ENCODE assay signal across 18 cellular contexts in the genomic region with DNA sequence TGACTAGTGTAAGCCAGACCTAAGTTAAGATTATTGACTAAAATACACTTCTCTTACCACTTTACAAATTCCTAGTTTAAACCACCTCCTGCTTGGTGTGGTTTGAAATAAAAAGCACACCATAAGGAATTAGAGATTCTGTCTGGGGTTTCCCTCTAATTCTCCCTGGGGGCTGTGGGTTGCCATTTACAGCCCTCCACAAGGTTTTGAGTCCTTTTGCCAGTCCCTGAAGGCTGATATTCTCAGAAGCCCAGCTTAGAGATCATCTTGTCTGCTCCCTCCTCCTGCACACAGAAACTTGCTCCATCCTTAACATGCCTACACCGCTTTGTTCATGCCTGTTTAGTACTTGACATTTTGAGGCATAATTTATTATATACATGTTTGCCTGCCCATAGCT. TPM values are rescaled to one million over a fixed set of nuclear protein-coding genes. Genes with fewer than 3 reads are reported as not detected.
DNase-seq lines count a peak whose midpoint lies in the region; ATAC-seq and TF ChIP-seq lines count a peak whose summit lies in the region.
"Had no signal": no experiment of that assay in that cellular context is flagged by ENCODE, and none has a peak within 500 bp of the region (broad histone marks: within the 10 kb centered on the region; RNA-seq: fewer than 3 reads in every experiment).

No MANE protein-coding gene starts in this region.

- no peaks in the 10 kb centered on the region for H3K36me3 ChIP-seq in BLaER1
- H3K36me3 ChIP-seq in spleen: no peaks in the 10 kb centered on the region
- H3K36me3 ChIP-seq: HAP-1 had no signal

- no peak overlapping the region for H3K9ac ChIP-seq in BLaER1
- H3K9ac ChIP-seq: KMS-11 had no signal

- TF ChIP-seq CTCF in NB4 (IDR thresholded peaks at IDR 0.05; ENCODE audit: low read depth, low read length) (no peak), spleen (IDR thresholded peaks at IDR 0.05 in 8 of 11, conservative IDR thresholded peaks at IDR 0.05 in 3 of 11) (no peak)

- 72 to 92% (median 83%) methylated on average over 1 of the region's 1 CpG for WGBS in spleen, 5 donors

- peak; percentile 18 for ATAC-seq in GM18498 (IDR thresholded peaks at IDR 0.05; ENCODE audit: unreplicated experiment)
- ATAC-seq in stimulated activated memory B cell treated with anti-CD40 and anti-IgM and Interleukin-4, amounts not matched to agents 10 μg/mL and 1 μg/mL and 100 μg/mL, for 72 hours: peak; percentile 72
- ATAC-seq: HepG2 had no signal

- H3K4me1 ChIP-seq in BLaER1: peaks cover 25% of the 10 kb centered on the region
- H3K4me1 ChIP-seq in spleen: no peaks in the 10 kb centered on the region
- H3K4me1 ChIP-seq: HAP-1 had no signal

- peak overlapping the region; percentile 26 for H3K4me3 Mint-ChIP-seq in stimulated activated memory B cell treated with anti-CD40 and anti-IgM and Interleukin-4, amounts not matched to agents 10 μg/mL and 1 μg/mL and 100 μg/mL, for 72 hours
- H3K4me3 Mint-ChIP-seq: CD4-positive, alpha-beta T cell had no signal

- no peaks in the 10 kb centered on the region for H3K9me3 Mint-ChIP-seq in stimulated activated memory B cell treated with anti-CD40 and anti-IgM and Interleukin-4, amounts not matched to agents 10 μg/mL and 1 μg/mL and 100 μg/mL, for 72 hours
- H3K9me3 Mint-ChIP-seq: CD4-positive, alpha-beta T cell had no signal

- DNase-seq in NB4 (ENCODE audit: low read depth): peak; percentile 37
- no peak for DNase-seq in NCI-H226
- DNase-seq in spleen: no peak
- DNase-seq in NCI-H446 treated with DMSO at 0.1 percent for 48 hours (lab: John Stamatoyannopoulos, UW): no peak
- DNase-seq: 8988T; AML-193; C1 segment of cervical spinal cord; Calu3; CD4-positive, alpha-beta T cell; DMS 273 treated with DMSO at 0.1 percent for 48 hours; DMS79 treated with DMSO at 0.1 percent for 48 hours; EL had no signal

- H3K4me1 Mint-ChIP-seq in stimulated activated memory B cell treated with anti-CD40 and anti-IgM and Interleukin-4, amounts not matched to agents 10 μg/mL and 1 μg/mL and 100 μg/mL, for 72 hours: peaks cover 23% of the 10 kb centered on the region

- no peaks in the 10 kb centered on the region for H4K20me1 ChIP-seq in BLaER1

- peak overlapping the region; percentile 32 for H3K27ac Mint-ChIP-seq in stimulated activated memory B cell treated with anti-CD40 and anti-IgM and Interleukin-4, amounts not matched to agents 10 μg/mL and 1 μg/mL and 100 μg/mL, for 72 hours
- H3K27ac Mint-ChIP-seq: CD4-positive, alpha-beta T cell had no signal

- no peaks in the 10 kb centered on the region for H3K27me3 ChIP-seq in BLaER1
- no peaks in the 10 kb centered on the region for H3K27me3 ChIP-seq in spleen (replicated peaks in 1 of 7)

- peak overlapping the region; percentile 58 for H3K4me2 ChIP-seq in BLaER1
- H3K4me2 ChIP-seq: KMS-11 had no signal

- H3K27me3 Mint-ChIP-seq in stimulated activated memory B cell treated with anti-CD40 and anti-IgM and Interleukin-4, amounts not matched to agents 10 μg/mL and 1 μg/mL and 100 μg/mL, for 72 hours: no peaks in the 10 kb centered on the region
- H3K27me3 Mint-ChIP-seq: CD4-positive, alpha-beta T cell had no signal

- intact Hi-C loops in spleen (cut with DNase I; ENCODE audit: low total_unique reads): no loop called here

- H3K36me3 Mint-ChIP-seq in stimulated activated memory B cell treated with anti-CD40 and anti-IgM and Interleukin-4, amounts not matched to agents 10 μg/mL and 1 μg/mL and 100 μg/mL, for 72 hours: no peaks in the 10 kb centered on the region

- H3K27ac ChIP-seq in BLaER1 (no peak overlapping the region), spleen (no peak overlapping the region)
- H3K27ac ChIP-seq: KMS-11 had no signal

- H3K9me3 ChIP-seq in BLaER1 (no peaks in the 10 kb centered on the region), spleen (no peaks in the 10 kb centered on the region)
- H3K9me3 ChIP-seq: HAP-1 had no signal

- H3K4me3 ChIP-seq in BLaER1: no peak overlapping the region
- no peak overlapping the region for H3K4me3 ChIP-seq in NB4 (ENCODE audit: low read depth, low read length)
- H3K4me3 ChIP-seq in spleen: no peak overlapping the region
- H3K4me3 ChIP-seq: HAP-1 had no signal

- TF ChIP-seq POLR2A in NB4 (IDR thresholded peaks at IDR 0.05; ENCODE audit: extremely low read depth, insufficient read length): no peak
- TF ChIP-seq POLR2A in spleen (IDR thresholded peaks at IDR 0.05): no peak

RNA-seq across cellular contexts. Expression of a gene that starts 7.2 kb away (rescaled TPM):
- 10 to 100 TPM; 24.0 to 68.8 (median 38.5) TPM for total RNA-seq in spleen
- 10 to 100 TPM in 2 of 3 donors, 1 to 10 TPM in 1; 7.5 to 19.7 (median 15.8) TPM for polyA plus RNA-seq in spleen
